ENCODE assay signal across 12 cellular contexts in the genomic region with DNA sequence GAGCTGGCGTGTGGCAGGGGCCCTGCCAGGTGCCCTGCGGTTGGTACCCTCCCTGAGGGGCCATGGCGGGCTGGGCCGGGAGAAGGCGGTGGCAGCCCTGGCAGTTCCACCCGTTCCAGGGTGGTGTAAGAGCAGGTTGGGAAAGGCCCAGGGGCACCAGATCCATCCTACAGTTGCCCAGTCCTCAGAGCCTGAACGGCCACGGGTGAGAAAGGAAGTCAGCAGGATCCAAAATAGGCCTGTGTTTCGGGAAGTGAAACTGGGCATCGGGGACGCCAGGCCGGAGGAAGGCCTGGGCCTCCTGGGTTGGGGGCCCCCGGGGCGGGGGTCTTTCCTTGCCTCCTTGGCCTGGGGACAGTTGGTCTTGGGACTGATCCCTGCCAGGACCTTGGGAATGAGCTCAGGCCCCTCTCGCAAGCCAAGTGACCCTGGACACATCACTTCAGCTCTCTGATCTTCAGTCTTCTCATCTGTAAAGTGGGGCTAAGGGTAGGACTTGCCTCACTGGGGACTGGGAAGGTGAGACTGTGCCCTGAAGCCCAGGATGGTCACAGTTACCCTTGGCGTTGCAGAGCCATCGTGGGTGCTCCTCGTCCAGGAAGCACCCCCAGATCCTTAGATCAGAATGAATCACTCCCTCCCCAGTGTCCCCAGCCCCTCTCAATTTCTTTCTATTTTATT. TPM values are rescaled to one million over a fixed set of nuclear protein-coding genes. Genes with fewer than 3 reads are reported as not detected.
DNase-seq lines count a peak whose midpoint lies in the region; ATAC-seq and TF ChIP-seq lines count a peak whose summit lies in the region.
"Had no signal": no experiment of that assay in that cellular context is flagged by ENCODE, and none has a peak within 500 bp of the region (broad histone marks: within the 10 kb centered on the region; RNA-seq: fewer than 3 reads in every experiment).

No MANE protein-coding gene starts in this region.

- H3K4me3 ChIP-seq in RWPE2 (ENCODE audit: severe bottlenecking): no peak overlapping the region
- no peak overlapping the region for H3K4me3 ChIP-seq in left lung
- H3K4me3 ChIP-seq in upper lobe of left lung: no peak overlapping the region
- H3K4me3 ChIP-seq in PC-3 (ENCODE audit: low read length): no peak overlapping the region
- H3K4me3 ChIP-seq: colonic mucosa had no signal

- TF ChIP-seq POLR2A in upper lobe of left lung (IDR thresholded peaks at IDR 0.05): no peak

- POLR2A ChIA-PET in PC-3 (lab: Charles Lee; ENCODE audit: unreplicated experiment): no interaction called here

- WGBS in upper lobe of left lung, 2 donors: 75 to 83% methylated on average over 13 to 14 of the region's 18 CpGs

- H3F3A ChIP-seq in PC-3 (ENCODE audit: low read length, unreplicated experiment): no peaks in the 10 kb centered on the region

- TF ChIP-seq EP300 in upper lobe of left lung (IDR thresholded peaks at IDR 0.05): no peak

- TF ChIP-seq CTCF in RWPE2 (IDR thresholded peaks at IDR 0.05; ENCODE audit: poor library complexity, severe bottlenecking): no peak
- no peak for TF ChIP-seq CTCF in left lung (IDR thresholded peaks at IDR 0.05)
- TF ChIP-seq CTCF in upper lobe of left lung (IDR thresholded peaks at IDR 0.05): no peak
- no peak for TF ChIP-seq CTCF in GM10266 (IDR thresholded peaks at IDR 0.05; ENCODE audit: control insufficient read depth, insufficient read depth, low read depth, missing control alignments)
- TF ChIP-seq CTCF in PC-3 (conservative IDR thresholded peaks at IDR 0.05; ENCODE audit: low read depth, low read length): no peak

- H3K9me3 ChIP-seq in RWPE2 (ENCODE audit: severe bottlenecking) (no peaks in the 10 kb centered on the region), left lung (no peaks in the 10 kb centered on the region), upper lobe of left lung (no peaks in the 10 kb centered on the region), PC-3 (ENCODE audit: low read length) (no peaks in the 10 kb centered on the region)
- H3K9me3 ChIP-seq: colonic mucosa had no signal

- CTCF ChIA-PET in PC-3 (lab: Charles Lee): no interaction called here

- H3K4me2 ChIP-seq in PC-3 (ENCODE audit: low read length): no peak overlapping the region

- no peaks in the 10 kb centered on the region for H3K4me1 ChIP-seq in RWPE2 (ENCODE audit: insufficient read depth, poor library complexity, severe bottlenecking)
- peaks cover 0 to 3% of the 10 kb centered on the region in 2 donors for H3K4me1 ChIP-seq in left lung
- peaks cover 0 to 6% (median 0%) of the 10 kb centered on the region in 4 donors for H3K4me1 ChIP-seq in upper lobe of left lung
- H3K4me1 ChIP-seq in PC-3 (ENCODE audit: insufficient read depth, low read length): no peaks in the 10 kb centered on the region
- H3K4me1 ChIP-seq: colonic mucosa had no signal

- H3K79me2 ChIP-seq in PC-3 (ENCODE audit: low read length): no peaks in the 10 kb centered on the region

- no peak overlapping the region for H3K27ac ChIP-seq in RWPE2 (ENCODE audit: poor library complexity, severe bottlenecking)
- H3K27ac ChIP-seq in left lung: no peak overlapping the region
- H3K27ac ChIP-seq in upper lobe of left lung: no peak overlapping the region
- H3K27ac ChIP-seq in PC-3 (ENCODE audit: low read length): no peak overlapping the region
- H3K27ac ChIP-seq: colonic mucosa had no signal

- intact Hi-C loops in Right ventricle myocardium superior (cut with DNase I) (no loop called here), cardiac septum (cut with DNase I) (no loop called here), left lung (cut with DNase I) (no loop called here), PC-3 (cut with micrococcal nuclease) (no loop called here)

- peak; percentile 52 for DNase-seq in Right ventricle myocardium superior
- no peak for DNase-seq in cardiac septum (ENCODE audit: low spot score)
- peak; percentile 77 for DNase-seq in RWPE2 (ENCODE audit: low spot score)
- DNase-seq in left lung: peak in 1 of 2 donors; percentile 63
- peak; percentile 58 to 67 for DNase-seq in upper lobe of left lung
- no peak for DNase-seq in GM10266 (ENCODE audit: extremely low spot score)
- DNase-seq in PC-3: no peak
- no peak for DNase-seq in dermis blood vessel endothelial cell
- DNase-seq: activated CD4-positive, CD25-positive, alpha-beta regulatory T cell treated with anti-CD3 and anti-CD28 coated beads, Interleukin-2, amount 50 U/mL, for 72 hours; colonic mucosa; NCI-H146; NCI-H446 had no signal

- peak; percentile 46 for ATAC-seq in Right ventricle myocardium superior (ENCODE audit: poor library complexity)
- no peak for ATAC-seq in RWPE2 (ENCODE audit: low read depth)
- ATAC-seq in left lung: peak; percentile 31
- peak in 1 of 2 donors; percentile 54 for ATAC-seq in upper lobe of left lung (ENCODE audit: low FRiP score in 2 of 2)
- no peak for ATAC-seq in PC-3

- H3K9ac ChIP-seq in PC-3 (ENCODE audit: low read length): no peak overlapping the region

- H3K36me3 ChIP-seq in RWPE2 (ENCODE audit: low read depth): no peaks in the 10 kb centered on the region
- no peaks in the 10 kb centered on the region for H3K36me3 ChIP-seq in left lung
- H3K36me3 ChIP-seq in upper lobe of left lung: no peaks in the 10 kb centered on the region
- H3K36me3 ChIP-seq in PC-3 (ENCODE audit: low read depth, low read length): no peaks in the 10 kb centered on the region
- H3K36me3 ChIP-seq: colonic mucosa had no signal

- H2AFZ ChIP-seq in PC-3 (ENCODE audit: low read length): no peak overlapping the region

- H4K20me1 ChIP-seq in PC-3 (ENCODE audit: low read length): no peaks in the 10 kb centered on the region

- BruUV-seq in PC-3 (replicated peaks; lab: Mats Ljungman, UMichigan): no TSS peak

- H3K9me2 ChIP-seq in PC-3 (replicated peaks; ENCODE audit: low read length): no peaks in the 10 kb centered on the region

- H3K27me3 ChIP-seq in RWPE2 (ENCODE audit: insufficient read depth, poor library complexity, severe bottlenecking) (peaks cover 17% of the 10 kb centered on the region), left lung (peaks cover 0 to 6% of the 10 kb centered on the region in 2 donors), upper lobe of left lung (no peaks in the 10 kb centered on the region), PC-3 (ENCODE audit: low read length) (peaks cover 14% of the 10 kb centered on the region; the same call in 1 of the 2 replicates)
- H3K27me3 ChIP-seq: colonic mucosa had no signal

RNA-seq across cellular contexts. Expression of gene NOL4L, which starts 18.1 kb away (rescaled TPM):
- total RNA-seq in Right ventricle myocardium superior: 3.5 TPM
- total RNA-seq in cardiac septum: 10.4 TPM
- 10 to 100 TPM; 16.7 to 19.2 TPM for total RNA-seq in left lung
- total RNA-seq in upper lobe of left lung: 10 to 100 TPM; 13.4 to 40.2 (median 19.0) TPM
- total RNA-seq in PC-3 (2014; rRNA removed): 5.4 and 7.3 TPM in 2 replicates
- total RNA-seq in dermis blood vessel endothelial cell: 15.8 and 16.5 TPM in 2 replicates

Comparison
In these comparisons a context has a peak if more than half of its experiments do, and no peak if none do; other contexts are left out.
1. DNase-seq: peak in Right ventricle myocardium superior (single experiment), RWPE2 (single experiment) and upper lobe of left lung (2 of 2); none in cardiac septum (single experiment), GM10266 (single experiment), PC-3 (single experiment) and dermis blood vessel endothelial cell (single experiment).
2. ATAC-seq: peak in Right ventricle myocardium superior (single experiment) and left lung (single experiment); none in RWPE2 (single experiment) and PC-3 (single experiment).